In genomic region chr3:187808466-187809291, GRCh38 we compare ENCODE assay signal across 10 cellular contexts.
DNase-seq lines count a peak whose midpoint lies in the region; ATAC-seq, FAIRE-seq and TF ChIP-seq lines count a peak whose summit lies in the region.
"Had no signal": no experiment of that assay in that cellular context is flagged by ENCODE, and none has a peak within 500 bp of the region (broad histone marks: within the 10 kb centered on the region; RNA-seq: fewer than 3 reads in every experiment).

No MANE protein-coding gene starts in this region.

- H3K27me3 ChIP-seq in right atrium auricular region: no peaks in the 10 kb centered on the region
- H3K27me3 ChIP-seq in astrocyte (ENCODE audit: insufficient read depth, low read length): peaks cover 4% of the 10 kb centered on the region
- H3K27me3 ChIP-seq in left lung: no peaks in the 10 kb centered on the region
- no peaks in the 10 kb centered on the region for H3K27me3 ChIP-seq in aorta (ENCODE audit: control insufficient read depth in 1 of 2, insufficient read depth in 2 of 2, low read length in 1 of 2)
- H3K27me3 ChIP-seq in MM.1S (replicated peaks; ENCODE audit: insufficient read depth, low read length): no peaks in the 10 kb centered on the region; the same call in 1 of the 2 replicates

- H3K4me2 ChIP-seq in astrocyte (ENCODE audit: low read length) (no peak overlapping the region), MM.1S (ENCODE audit: low read depth, low read length) (no peak overlapping the region)

- H3F3A ChIP-seq in MM.1S (ENCODE audit: insufficient read depth, low read length): no peaks in the 10 kb centered on the region

- H3K27ac ChIP-seq in right atrium auricular region: no peak overlapping the region
- H3K27ac ChIP-seq in astrocyte (ENCODE audit: low read depth, low read length): no peak overlapping the region
- H3K27ac ChIP-seq in left lung: no peak overlapping the region
- no peak overlapping the region for H3K27ac ChIP-seq in aorta (ENCODE audit: low read depth in 1 of 2, low read length in 2 of 2)
- H3K27ac ChIP-seq in MM.1S (ENCODE audit: low read length): no peak overlapping the region

- no peak for FAIRE-seq in astrocyte (lab: Jason Lieb, UNC)

- no peak overlapping the region for H3K9ac ChIP-seq in astrocyte (ENCODE audit: low read length)
- H3K9ac ChIP-seq in MM.1S (ENCODE audit: low read length): no peak overlapping the region

- no peaks in the 10 kb centered on the region for H4K20me1 ChIP-seq in astrocyte (ENCODE audit: insufficient read depth, low read length)
- H4K20me1 ChIP-seq in MM.1S (ENCODE audit: insufficient read depth, low read length): no peaks in the 10 kb centered on the region

- H3K27ac Mint-ChIP-seq in astrocyte (ENCODE audit: unreplicated experiment): peak overlapping the region; percentile 1
- no peak overlapping the region for H3K27ac Mint-ChIP-seq in natural killer cell treated with Interleukin-12 subunit alpha and Interleukin-12 subunit beta and Interleukin-15 and Interleukin-18, amount 100 ng/mL, for 72 hours

- H3K9me2 ChIP-seq in MM.1S (replicated peaks; ENCODE audit: insufficient read depth, low read length): no peaks in the 10 kb centered on the region

- ATAC-seq in Right ventricle myocardium superior (ENCODE audit: poor library complexity) (peak; percentile 38), left lung (peak; percentile 81), aorta (ENCODE audit: low FRiP score) (peak; percentile 43)
- ATAC-seq in natural killer cell treated with Interleukin-12 subunit alpha and Interleukin-12 subunit beta and Interleukin-15 and Interleukin-18, amount 100 ng/mL, for 72 hours: no peak

- H3K36me3 ChIP-seq in right atrium auricular region: no peaks in the 10 kb centered on the region
- no peaks in the 10 kb centered on the region for H3K36me3 ChIP-seq in astrocyte (ENCODE audit: insufficient read depth, low read length)
- no peaks in the 10 kb centered on the region for H3K36me3 ChIP-seq in left lung
- no peaks in the 10 kb centered on the region for H3K36me3 ChIP-seq in aorta (ENCODE audit: control insufficient read depth in 1 of 2, insufficient read depth in 2 of 2, low read length in 1 of 2)
- H3K36me3 ChIP-seq in MM.1S (replicated peaks; ENCODE audit: insufficient read depth, low read length): no peaks in the 10 kb centered on the region

- TF ChIP-seq CTCF in right atrium auricular region (IDR thresholded peaks at IDR 0.05) (no peak), astrocyte (IDR thresholded peaks at IDR 0.05; ENCODE audit: insufficient read depth, low read depth, low read length) (no peak), left lung (IDR thresholded peaks at IDR 0.05) (no peak), GM10266 (IDR thresholded peaks at IDR 0.05; ENCODE audit: control insufficient read depth, insufficient read depth, low read depth, missing control alignments) (no peak), MM.1S (IDR thresholded peaks at IDR 0.05; ENCODE audit: low read length) (no peak)

- H3K4me3 Mint-ChIP-seq in astrocyte (ENCODE audit: unreplicated experiment): no peak overlapping the region
- H3K4me3 Mint-ChIP-seq in natural killer cell treated with Interleukin-12 subunit alpha and Interleukin-12 subunit beta and Interleukin-15 and Interleukin-18, amount 100 ng/mL, for 72 hours: no peak overlapping the region
- H3K4me3 Mint-ChIP-seq: activated T-cell treated with anti-CD3 and anti-CD28 coated beads, Interleukin-2, amount 50 U/mL, for 24 hours had no signal

- no peak overlapping the region for H3K4me3 ChIP-seq in right atrium auricular region
- no peak overlapping the region for H3K4me3 ChIP-seq in astrocyte (ENCODE audit: insufficient read depth, low read depth, low read length)
- H3K4me3 ChIP-seq in left lung: no peak overlapping the region
- no peak overlapping the region for H3K4me3 ChIP-seq in aorta (ENCODE audit: low read length in 2 of 2)
- H3K4me3 ChIP-seq in MM.1S (ENCODE audit: low read length): no peak overlapping the region

- peaks cover 5% of the 10 kb centered on the region for H3K27me3 Mint-ChIP-seq in astrocyte (ENCODE audit: low read depth, unreplicated experiment)
- no peaks in the 10 kb centered on the region for H3K27me3 Mint-ChIP-seq in natural killer cell treated with Interleukin-12 subunit alpha and Interleukin-12 subunit beta and Interleukin-15 and Interleukin-18, amount 100 ng/mL, for 72 hours
- H3K27me3 Mint-ChIP-seq: activated T-cell treated with anti-CD3 and anti-CD28 coated beads, Interleukin-2, amount 50 U/mL, for 24 hours had no signal

- H3K4me1 ChIP-seq in right atrium auricular region (peaks cover 0 to 4% of the 10 kb centered on the region in 2 donors), astrocyte (ENCODE audit: insufficient read depth, low read length) (no peaks in the 10 kb centered on the region), left lung (peaks cover 5 to 11% of the 10 kb centered on the region in 2 donors), aorta (ENCODE audit: control insufficient read depth in 1 of 2, insufficient read depth in 2 of 2, low read length in 2 of 2) (no peaks in the 10 kb centered on the region), MM.1S (ENCODE audit: low read length) (no peaks in the 10 kb centered on the region)

- intact Hi-C loops in Right ventricle myocardium superior (cut with DNase I): no loop called here
- intact Hi-C loops in left lung (cut with DNase I): no loop called here
- intact Hi-C loops in aorta (cut with DNase I): no loop called here

- H2AFZ ChIP-seq in astrocyte (ENCODE audit: low read depth, low read length) (no peak overlapping the region), MM.1S (ENCODE audit: low read length) (no peak overlapping the region)

- H3K79me2 ChIP-seq in astrocyte (ENCODE audit: insufficient read depth, low read length) (no peaks in the 10 kb centered on the region), MM.1S (ENCODE audit: low read length) (no peaks in the 10 kb centered on the region)

- peaks cover 18% of the 10 kb centered on the region for H3K4me1 Mint-ChIP-seq in astrocyte (ENCODE audit: low read depth, unreplicated experiment)
- peaks cover 22 to 44% of the 10 kb centered on the region in 2 donors for H3K4me1 Mint-ChIP-seq in natural killer cell treated with Interleukin-12 subunit alpha and Interleukin-12 subunit beta and Interleukin-15 and Interleukin-18, amount 100 ng/mL, for 72 hours (ENCODE audit: low read depth in 2 of 2)

- no peaks in the 10 kb centered on the region for H3K9me3 Mint-ChIP-seq in astrocyte (ENCODE audit: unreplicated experiment)
- H3K9me3 Mint-ChIP-seq in natural killer cell treated with Interleukin-12 subunit alpha and Interleukin-12 subunit beta and Interleukin-15 and Interleukin-18, amount 100 ng/mL, for 72 hours: peaks cover 3% of the 10 kb centered on the region
- H3K9me3 Mint-ChIP-seq: activated T-cell treated with anti-CD3 and anti-CD28 coated beads, Interleukin-2, amount 50 U/mL, for 24 hours had no signal

- 35 to 45% methylated on average over 12 of the region's 12 CpGs for WGBS in aorta, 2 donors

- no peaks in the 10 kb centered on the region for H3K36me3 Mint-ChIP-seq in astrocyte (ENCODE audit: low read depth, unreplicated experiment)
- H3K36me3 Mint-ChIP-seq in natural killer cell treated with Interleukin-12 subunit alpha and Interleukin-12 subunit beta and Interleukin-15 and Interleukin-18, amount 100 ng/mL, for 72 hours: peaks cover 14% of the 10 kb centered on the region

- DNase-seq in Right ventricle myocardium superior: no peak
- DNase-seq in right atrium auricular region (ENCODE audit: low spot score): no peak
- DNase-seq in astrocyte (ENCODE audit: low read depth): no peak
- no peak for DNase-seq in left lung
- no peak for DNase-seq in aorta
- no peak for DNase-seq in natural killer cell treated with Interleukin-12 subunit alpha and Interleukin-12 subunit beta and Interleukin-15 and Interleukin-18, amount 100 ng/mL, for 72 hours (ENCODE audit: low spot score)
- DNase-seq in GM10266 (ENCODE audit: extremely low spot score): no peak
- no peak for DNase-seq in MM.1S
- DNase-seq: activated T-cell treated with anti-CD3 and anti-CD28 coated beads, Interleukin-2, amount 50 U/mL, for 24 hours; NCI-H1436 had no signal

- H3K9me3 ChIP-seq in right atrium auricular region (no peaks in the 10 kb centered on the region), astrocyte (ENCODE audit: insufficient read depth, low read depth, low read length) (no peaks in the 10 kb centered on the region), left lung (peaks cover 0 to 3% of the 10 kb centered on the region in 2 donors), aorta (ENCODE audit: control insufficient read depth, low read length) (no peaks in the 10 kb centered on the region), MM.1S (replicated peaks; ENCODE audit: insufficient read depth, low read length) (no peaks in the 10 kb centered on the region)

Comparison
In these comparisons a context has a peak if more than half of its experiments do, and no peak if none do; other contexts are left out.
1. ATAC-seq: peak in Right ventricle myocardium superior (single experiment), left lung (single experiment) and aorta (single experiment); none in natural killer cell treated with Interleukin-12 subunit alpha and Interleukin-12 subunit beta and Interleukin-15 and Interleukin-18, amount 100 ng/mL, for 72 hours (0 of 2).